Comparison of ENCODE assay signal across 9 cellular contexts in genomic region chr6:80001337-80001736, GRCh38. TPM values are rescaled to one million over a fixed set of nuclear protein-coding genes. Genes with fewer than 3 reads are reported as not detected.
"Had no signal": no experiment of that assay in that cellular context is flagged by ENCODE, and none has a peak within 500 bp of the region (broad histone marks: within the 10 kb centered on the region; RNA-seq: fewer than 3 reads in every experiment).

No MANE protein-coding gene starts in this region.

- H3K36me3 Mint-ChIP-seq: IgD-negative memory B cell had no signal

- H3K27ac Mint-ChIP-seq: GM23338, HFFc6, IgD-negative memory B cell had no signal

- ATAC-seq: GM23338, HCT116 had no signal

- H3K9me3 Mint-ChIP-seq: HFFc6, IgD-negative memory B cell had no signal

- H3K4me3 Mint-ChIP-seq: GM23338, HFFc6 had no signal

- H3K27ac ChIP-seq: HL-60 had no signal

- H3K27me3 Mint-ChIP-seq: IgD-negative memory B cell had no signal

- FAIRE-seq: H1, H54 had no signal

- H3K4me2 ChIP-seq: GM23338 had no signal

- H2AFZ ChIP-seq: GM23338 had no signal

- H3K9me3 ChIP-seq: HAP-1 had no signal

- DNase-seq: HFFc6, KG1 had no signal

- H3K4me3 ChIP-seq: GM23338, HAP-1 had no signal

RNA-seq across cellular contexts. Expression of gene ELOVL4, which starts 54.0 kb away (rescaled TPM):
- polyA plus RNA-seq: IgD-negative memory B cell had no signal
